In the genomic region with DNA sequence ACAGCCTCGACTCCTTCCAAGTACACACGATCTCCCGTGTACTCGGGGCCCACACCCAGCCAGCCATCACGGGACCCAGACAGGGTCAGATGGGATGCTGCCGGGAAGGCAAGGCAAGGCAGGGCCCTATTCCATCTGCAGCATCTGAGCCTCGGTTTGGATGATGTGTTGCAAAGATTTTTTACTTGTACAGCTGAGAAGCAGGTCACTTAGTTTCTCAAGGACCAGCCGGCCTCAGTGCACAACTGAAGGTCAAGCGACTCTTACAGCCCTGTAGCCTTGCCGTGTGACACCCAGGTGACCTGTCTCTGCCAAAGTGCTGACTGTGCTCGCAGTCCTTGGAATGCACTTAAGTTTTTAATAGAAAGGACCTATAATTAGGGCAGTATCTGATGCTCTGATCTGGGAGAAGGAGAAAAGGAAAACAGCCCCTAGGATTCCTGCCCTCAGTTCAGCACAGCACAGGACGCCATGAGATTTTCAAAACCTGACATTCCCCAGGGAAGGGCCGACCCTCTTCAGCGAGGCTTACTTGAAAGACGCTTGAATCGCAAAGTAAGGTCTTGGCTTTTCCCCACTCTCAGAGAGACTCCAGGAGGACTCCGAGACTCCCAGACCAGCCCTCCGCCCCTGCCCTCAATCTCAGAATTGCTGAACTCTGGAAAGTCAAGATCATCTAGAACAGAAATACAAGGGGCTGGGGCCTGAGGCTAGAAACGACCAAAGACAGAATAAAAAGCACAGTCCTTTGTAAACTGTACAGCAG, we compare ENCODE assay signal across 9 cellular contexts. TPM values are rescaled to one million over a fixed set of nuclear protein-coding genes. Genes with fewer than 3 reads are reported as not detected.
DNase-seq lines count a peak whose midpoint lies in the region; ATAC-seq and TF ChIP-seq lines count a peak whose summit lies in the region.
"Had no signal": no experiment of that assay in that cellular context is flagged by ENCODE, and none has a peak within 500 bp of the region (broad histone marks: within the 10 kb centered on the region; RNA-seq: fewer than 3 reads in every experiment).

No MANE protein-coding gene starts in this region.

- H3K4me3 ChIP-seq in heart right ventricle (peak overlapping the region; percentile 61 to 79 (median 72)), SJCRH30 (no peak overlapping the region)

- H3K4me1 ChIP-seq in heart right ventricle (peaks cover 0 to 43% (median 38%) of the 10 kb centered on the region in 9 donors), SJCRH30 (no peaks in the 10 kb centered on the region)

- DNase-seq in ELR (ENCODE audit: low read depth) (peak; percentile 11), WTC11 (ENCODE audit: low spot score) (no peak), heart right ventricle (no peak), retina (peak; percentile 28), T-helper 9 cell (no peak), SJCRH30 (no peak)
- DNase-seq: NCI-H526 treated with DMSO at 0.1 percent for 48 hours had no signal

- H3K27me3 Mint-ChIP-seq in WTC11 (ENCODE audit: low read depth): peaks cover 14% of the 10 kb centered on the region

- peaks cover 18% of the 10 kb centered on the region for H3K4me1 Mint-ChIP-seq in WTC11

- H3K27ac ChIP-seq in heart right ventricle: peak overlapping the region; percentile 84 to 95 (median 90)
- no peak overlapping the region for H3K27ac ChIP-seq in SJCRH30

- H3K36me3 ChIP-seq in heart right ventricle: no peaks in the 10 kb centered on the region
- no peaks in the 10 kb centered on the region for H3K36me3 ChIP-seq in SJCRH30

- no peaks in the 10 kb centered on the region for H3K9me3 ChIP-seq in heart right ventricle
- no peaks in the 10 kb centered on the region for H3K9me3 ChIP-seq in SJCRH30 (replicated peaks)

- ATAC-seq in WTC11 (no peak), heart right ventricle (peak in 5 of 8 donors; percentile 5 to 24 (median 14)), HG03039 (IDR thresholded peaks at IDR 0.05; ENCODE audit: unreplicated experiment) (no peak), GM18498 (IDR thresholded peaks at IDR 0.05; ENCODE audit: unreplicated experiment) (no peak)

- peak overlapping the region; percentile 86 for H3K4me3 Mint-ChIP-seq in WTC11

- no peak for TF ChIP-seq CTCF in WTC11 (IDR thresholded peaks at IDR 0.05)
- TF ChIP-seq CTCF in heart right ventricle (IDR thresholded peaks at IDR 0.05): no peak

- no peaks in the 10 kb centered on the region for H3K36me3 Mint-ChIP-seq in WTC11

- WGBS in heart right ventricle, 2 donors: 50% methylated on average over 19 of the region's 19 CpGs

- no peaks in the 10 kb centered on the region for H3K9me3 Mint-ChIP-seq in WTC11

- intact Hi-C loops in heart right ventricle (cut with DNase I): no loop called here

- POLR2A ChIA-PET in WTC11 (lab: Charles Lee): no interaction called here

- H3K27me3 ChIP-seq in heart right ventricle (no peaks in the 10 kb centered on the region), SJCRH30 (no peaks in the 10 kb centered on the region)

- CTCF ChIA-PET in WTC11 (lab: Charles Lee): interaction anchor here (0.8 to 3.9 kb wide), 9 partner anchors 14 to 123 kb away, joined by 3 to 33 read pairs (median 4); a partner anchor contains a TSS

- H3K27ac Mint-ChIP-seq in WTC11: no peak overlapping the region; the same call in 1 of the 2 replicates

TF ChIP-seq in WTC11, 78 proteins besides CTCF, POLR2A, EP300 and RAD21:
- TF ChIP-seq, protein P1, sequence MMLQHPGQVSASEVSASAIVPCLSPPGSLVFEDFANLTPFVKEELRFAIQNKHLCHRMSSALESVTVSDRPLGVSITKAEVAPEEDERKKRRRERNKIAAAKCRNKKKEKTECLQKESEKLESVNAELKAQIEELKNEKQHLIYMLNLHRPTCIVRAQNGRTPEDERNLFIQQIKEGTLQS (CRISPR knock-in tag; conservative IDR thresholded peaks at IDR 0.05): no peak
- no peak for TF ChIP-seq FOXK1 (CRISPR knock-in tag; IDR thresholded peaks at IDR 0.05)
- TF ChIP-seq, protein P2, sequence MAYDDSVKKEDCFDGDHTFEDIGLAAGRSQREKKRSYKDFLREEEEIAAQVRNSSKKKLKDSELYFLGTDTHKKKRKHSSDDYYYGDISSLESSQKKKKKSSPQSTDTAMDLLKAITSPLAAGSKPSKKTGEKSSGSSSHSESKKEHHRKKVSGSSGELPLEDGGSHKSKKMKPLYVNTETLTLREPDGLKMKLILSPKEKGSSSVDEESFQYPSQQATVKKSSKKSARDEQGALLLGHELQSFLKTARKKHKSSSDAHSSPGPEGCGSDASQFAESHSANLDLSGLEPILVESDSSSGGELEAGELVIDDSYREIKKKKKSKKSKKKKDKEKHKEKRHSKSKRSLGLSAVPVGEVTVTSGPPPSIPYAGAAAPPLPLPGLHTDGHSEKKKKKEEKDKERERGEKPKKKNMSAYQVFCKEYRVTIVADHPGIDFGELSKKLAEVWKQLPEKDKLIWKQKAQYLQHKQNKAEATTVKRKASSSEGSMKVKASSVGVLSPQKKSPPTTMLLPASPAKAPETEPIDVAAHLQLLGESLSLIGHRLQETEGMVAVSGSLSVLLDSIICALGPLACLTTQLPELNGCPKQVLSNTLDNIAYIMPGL (CRISPR knock-in tag; IDR thresholded peaks at IDR 0.05): no peak
- TF ChIP-seq ZNF219 (CRISPR knock-in tag; IDR thresholded peaks at IDR 0.05; ENCODE audit: borderline replicate concordance): no peak
- no peak for TF ChIP-seq JUN (CRISPR knock-in tag; IDR thresholded peaks at IDR 0.05)
- no peak for TF ChIP-seq NFATC4 (CRISPR knock-in tag; IDR thresholded peaks at IDR 0.05)
- TF ChIP-seq, protein P3, sequence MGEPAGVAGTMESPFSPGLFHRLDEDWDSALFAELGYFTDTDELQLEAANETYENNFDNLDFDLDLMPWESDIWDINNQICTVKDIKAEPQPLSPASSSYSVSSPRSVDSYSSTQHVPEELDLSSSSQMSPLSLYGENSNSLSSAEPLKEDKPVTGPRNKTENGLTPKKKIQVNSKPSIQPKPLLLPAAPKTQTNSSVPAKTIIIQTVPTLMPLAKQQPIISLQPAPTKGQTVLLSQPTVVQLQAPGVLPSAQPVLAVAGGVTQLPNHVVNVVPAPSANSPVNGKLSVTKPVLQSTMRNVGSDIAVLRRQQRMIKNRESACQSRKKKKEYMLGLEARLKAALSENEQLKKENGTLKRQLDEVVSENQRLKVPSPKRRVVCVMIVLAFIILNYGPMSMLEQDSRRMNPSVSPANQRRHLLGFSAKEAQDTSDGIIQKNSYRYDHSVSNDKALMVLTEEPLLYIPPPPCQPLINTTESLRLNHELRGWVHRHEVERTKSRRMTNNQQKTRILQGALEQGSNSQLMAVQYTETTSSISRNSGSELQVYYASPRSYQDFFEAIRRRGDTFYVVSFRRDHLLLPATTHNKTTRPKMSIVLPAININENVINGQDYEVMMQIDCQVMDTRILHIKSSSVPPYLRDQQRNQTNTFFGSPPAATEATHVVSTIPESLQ (CRISPR knock-in tag; IDR thresholded peaks at IDR 0.05): no peak
- TF ChIP-seq, protein P4, sequence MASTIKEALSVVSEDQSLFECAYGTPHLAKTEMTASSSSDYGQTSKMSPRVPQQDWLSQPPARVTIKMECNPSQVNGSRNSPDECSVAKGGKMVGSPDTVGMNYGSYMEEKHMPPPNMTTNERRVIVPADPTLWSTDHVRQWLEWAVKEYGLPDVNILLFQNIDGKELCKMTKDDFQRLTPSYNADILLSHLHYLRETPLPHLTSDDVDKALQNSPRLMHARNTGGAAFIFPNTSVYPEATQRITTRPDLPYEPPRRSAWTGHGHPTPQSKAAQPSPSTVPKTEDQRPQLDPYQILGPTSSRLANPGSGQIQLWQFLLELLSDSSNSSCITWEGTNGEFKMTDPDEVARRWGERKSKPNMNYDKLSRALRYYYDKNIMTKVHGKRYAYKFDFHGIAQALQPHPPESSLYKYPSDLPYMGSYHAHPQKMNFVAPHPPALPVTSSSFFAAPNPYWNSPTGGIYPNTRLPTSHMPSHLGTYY (CRISPR knock-in tag; IDR thresholded peaks at IDR 0.05): no peak
- TF ChIP-seq SP1 (CRISPR knock-in tag; conservative IDR thresholded peaks at IDR 0.05): no peak
- TF ChIP-seq ZNF416 (CRISPR knock-in tag; IDR thresholded peaks at IDR 0.05): no peak

RNA-seq across cellular contexts. Expression of a gene that starts 1.3 kb away (rescaled TPM):
- total RNA-seq in WTC11 (2021): 3.4 to 9.6 TPM (median 6.0 TPM) in 3 replicates
- 10 to 100 TPM; 24.4 to 69.1 (median 40.9) TPM for total RNA-seq in heart right ventricle
- 1 to 10 TPM; 5.1 to 9.3 TPM for polyA plus RNA-seq in heart right ventricle
- not detected in 2 replicates for total RNA-seq in SJCRH30 (2014; rRNA removed; shearing (Covaris generic))

RNA-seq across cellular contexts. Expression of a gene that starts 58.1 kb away (rescaled TPM):
- total RNA-seq in WTC11 (2021) (0.04 to 0.18 TPM (median 0.07 TPM) in 3 replicates), heart right ventricle (10 to 100 TPM in 1 of 10 donors, 1 to 10 TPM in 9; 1.3 to 15.6 (median 4.3) TPM)
- 1 to 10 TPM in 1 of 2 donors, under 1 TPM in 1; 0.39 to 1.7 TPM for polyA plus RNA-seq in heart right ventricle
- not detected in 2 replicates for total RNA-seq in SJCRH30 (2014; rRNA removed; shearing (Covaris generic))

Comparison
In these comparisons a context has a peak if more than half of its experiments do, and no peak if none do; other contexts are left out.
1. DNase-seq: peak in ELR (single experiment) and retina (single experiment); none in WTC11 (single experiment), heart right ventricle (0 of 2), T-helper 9 cell (single experiment) and SJCRH30 (0 of 2).
2. ATAC-seq: peak in heart right ventricle (5 of 8); none in WTC11 (single experiment), HG03039 (single experiment) and GM18498 (single experiment).